In genomic region chr1:19197849-19198248, GRCh38 we compare ENCODE assay signal across 18 cellular contexts. TPM values are rescaled to one million over a fixed set of nuclear protein-coding genes. Genes with fewer than 3 reads are reported as not detected.
DNase-seq lines count a peak whose midpoint lies in the region; ATAC-seq and TF ChIP-seq lines count a peak whose summit lies in the region.
"Had no signal": no experiment of that assay in that cellular context is flagged by ENCODE, and none has a peak within 500 bp of the region (broad histone marks: within the 10 kb centered on the region; RNA-seq: fewer than 3 reads in every experiment).

No MANE protein-coding gene starts in this region.

- H3K4me1 ChIP-seq in SK-N-SH (ENCODE audit: control insufficient read depth in 1 of 2, insufficient read depth in 2 of 2, low read depth in 1 of 2, low read length in 1 of 2): 0 out of 4 replicates have a peak, but pooled peaks cover 0 to 3% of the 10 kb centered on the region in 2 experiments
- H3K4me1 ChIP-seq: BLaER1 had no signal

- no peak overlapping the region for H3K4me3 ChIP-seq in SK-N-SH (ENCODE audit: low read depth in 2 of 2, low read length in 1 of 2)
- H3K4me3 ChIP-seq: BLaER1, GM23338 had no signal

- no peak for TF ChIP-seq RAD21 in SK-N-SH (IDR thresholded peaks at IDR 0.05; ENCODE audit: low read length)

- H3K9ac ChIP-seq in SK-N-SH: no peak overlapping the region
- H3K9ac ChIP-seq: BLaER1 had no signal

- H3K79me2 ChIP-seq in SK-N-SH (ENCODE audit: insufficient read depth): peaks cover 76% of the 10 kb centered on the region

- intact Hi-C loops in left ventricle myocardium superior (cut with micrococcal nuclease) (no loop called here), cardiac septum (cut with DNase I) (no loop called here)

- H3K9me3 ChIP-seq in SK-N-SH: no peaks in the 10 kb centered on the region
- H3K9me3 ChIP-seq: BLaER1, Caco-2 had no signal

- H3K36me3 ChIP-seq in SK-N-SH (replicated peaks in 1 of 2; ENCODE audit: control insufficient read depth in 1 of 2, insufficient read depth in 2 of 2, low read length in 1 of 2): peaks cover 56 to 62% of the 10 kb centered on the region in 2 experiments

- no peak for DNase-seq in SK-N-SH
- no peak for DNase-seq in left ventricle myocardium superior
- no peak for DNase-seq in cardiac septum (ENCODE audit: low spot score)
- peak; percentile 42 to 80 for DNase-seq in erythroblast (lab: John Stamatoyannopoulos, UW)
- DNase-seq in Kasumi-1 (lab: John Stamatoyannopoulos, UW): no peak
- DNase-seq: Caco-2; CD4-positive, CD25-positive, alpha-beta regulatory T cell; CD8-positive, alpha-beta T cell; DMS153; DND-41; H9 had no signal

- CTCF ChIA-PET in SK-N-SH (lab: Yijun Ruan, JAX): interaction anchor here (0.9 to 1.4 kb wide), 3 partner anchors 9 to 18 kb away, joined by 3 read pairs; no protein-coding TSS in a partner anchor

- no peak overlapping the region for H2AFZ ChIP-seq in SK-N-SH (ENCODE audit: low read depth)
- H2AFZ ChIP-seq: GM23338 had no signal

- no peaks in the 10 kb centered on the region for H3K9me2 ChIP-seq in SK-N-SH

- TF ChIP-seq CTCF in SK-N-SH (IDR thresholded peaks at IDR 0.05): no peak

- H3F3A ChIP-seq in SK-N-SH (replicated peaks; ENCODE audit: insufficient read depth): peaks cover 7% of the 10 kb centered on the region

- TF ChIP-seq POLR2A in erythroblast (IDR thresholded peaks at IDR 0.05; ENCODE audit: low read length): no peak

- H4K20me1 ChIP-seq in SK-N-SH (ENCODE audit: insufficient read depth): peaks cover 51% of the 10 kb centered on the region

- ATAC-seq in SK-N-SH treated with all-trans-retinoic acid at 6 μM for 48 hours (no peak), left ventricle myocardium superior (peak; percentile 39), GM19463 (IDR thresholded peaks at IDR 0.05; ENCODE audit: unreplicated experiment) (no peak)
- ATAC-seq: CD8-positive, alpha-beta T cell; GM23338; HCT116 had no signal

- POLR2A ChIA-PET in SK-N-SH (lab: Yijun Ruan, JAX): no interaction called here

- TF ChIP-seq EP300 in SK-N-SH (IDR thresholded peaks at IDR 0.05; ENCODE audit: borderline replicate concordance in 1 of 2, low read depth in 1 of 2, low read length in 1 of 2): no peak

- no peaks in the 10 kb centered on the region for H3K27me3 ChIP-seq in SK-N-SH (ENCODE audit: insufficient read depth)
- H3K27me3 ChIP-seq: BLaER1 had no signal

- 75% methylated on average over 2 of the region's 2 CpGs for WGBS in SK-N-SH (ENCODE audit: low lambda C conversion rate)

- H3K4me2 ChIP-seq in SK-N-SH: no peak overlapping the region
- H3K4me2 ChIP-seq: BLaER1, GM23338 had no signal

- no peak overlapping the region for H3K27ac ChIP-seq in SK-N-SH (ENCODE audit: low read depth in 2 of 2, low read length in 1 of 2)
- H3K27ac ChIP-seq: 22Rv1, BLaER1, C4-2B had no signal

TF ChIP-seq in SK-N-SH treated with all-trans-retinoic acid at 6 μM for 48 hours, 23 proteins besides CTCF, POLR2A, EP300 and RAD21:
- peak; percentile 66; the same call in 1 of the 2 replicates for TF ChIP-seq ISL1 (CRISPR knock-in tag; IDR thresholded peaks at IDR 0.05)
- no peak for TF ChIP-seq ZFP3 (CRISPR knock-in tag; IDR thresholded peaks at IDR 0.05)
- TF ChIP-seq, protein P1, sequence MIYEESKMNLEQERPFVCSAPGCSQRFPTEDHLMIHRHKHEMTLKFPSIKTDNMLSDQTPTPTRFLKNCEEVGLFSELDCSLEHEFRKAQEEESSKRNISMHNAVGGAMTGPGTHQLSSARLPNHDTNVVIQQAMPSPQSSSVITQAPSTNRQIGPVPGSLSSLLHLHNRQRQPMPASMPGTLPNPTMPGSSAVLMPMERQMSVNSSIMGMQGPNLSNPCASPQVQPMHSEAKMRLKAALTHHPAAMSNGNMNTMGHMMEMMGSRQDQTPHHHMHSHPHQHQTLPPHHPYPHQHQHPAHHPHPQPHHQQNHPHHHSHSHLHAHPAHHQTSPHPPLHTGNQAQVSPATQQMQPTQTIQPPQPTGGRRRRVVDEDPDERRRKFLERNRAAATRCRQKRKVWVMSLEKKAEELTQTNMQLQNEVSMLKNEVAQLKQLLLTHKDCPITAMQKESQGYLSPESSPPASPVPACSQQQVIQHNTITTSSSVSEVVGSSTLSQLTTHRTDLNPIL (CRISPR knock-in tag; IDR thresholded peaks at IDR 0.05; ENCODE audit: low read depth): no peak
- TF ChIP-seq ESRRG (CRISPR knock-in tag; IDR thresholded peaks at IDR 0.05): no peak

TF ChIP-seq in SK-N-SH, 30 proteins besides CTCF, POLR2A, EP300 and RAD21:
- TF ChIP-seq, protein P2, sequence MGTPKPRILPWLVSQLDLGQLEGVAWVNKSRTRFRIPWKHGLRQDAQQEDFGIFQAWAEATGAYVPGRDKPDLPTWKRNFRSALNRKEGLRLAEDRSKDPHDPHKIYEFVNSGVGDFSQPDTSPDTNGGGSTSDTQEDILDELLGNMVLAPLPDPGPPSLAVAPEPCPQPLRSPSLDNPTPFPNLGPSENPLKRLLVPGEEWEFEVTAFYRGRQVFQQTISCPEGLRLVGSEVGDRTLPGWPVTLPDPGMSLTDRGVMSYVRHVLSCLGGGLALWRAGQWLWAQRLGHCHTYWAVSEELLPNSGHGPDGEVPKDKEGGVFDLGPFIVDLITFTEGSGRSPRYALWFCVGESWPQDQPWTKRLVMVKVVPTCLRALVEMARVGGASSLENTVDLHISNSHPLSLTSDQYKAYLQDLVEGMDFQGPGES (IDR thresholded peaks at IDR 0.05; ENCODE audit: low read depth, low read length): no peak
- TF ChIP-seq FOXJ3 (CRISPR knock-in tag; IDR thresholded peaks at IDR 0.05): no peak
- TF ChIP-seq GATA2 (CRISPR knock-in tag; IDR thresholded peaks at IDR 0.05): no peak
- no peak for TF ChIP-seq YY1 (IDR thresholded peaks at IDR 0.05; ENCODE audit: low read depth)
- no peak for TF ChIP-seq GABPA (IDR thresholded peaks at IDR 0.05; ENCODE audit: low read depth)
- TF ChIP-seq USF2 (IDR thresholded peaks at IDR 0.05; ENCODE audit: borderline replicate concordance, low read depth, low read length): no peak
- no peak for TF ChIP-seq SIN3A (IDR thresholded peaks at IDR 0.05; ENCODE audit: borderline replicate concordance, low read depth, low read length)
- TF ChIP-seq USF1 (IDR thresholded peaks at IDR 0.05; ENCODE audit: borderline replicate concordance, low read depth): no peak
- TF ChIP-seq TAF1 (IDR thresholded peaks at IDR 0.05; ENCODE audit: borderline replicate concordance, low read depth, low read length): no peak
- TF ChIP-seq TCF12 (IDR thresholded peaks at IDR 0.05): no peak
- TF ChIP-seq PBX3 (IDR thresholded peaks at IDR 0.05): no peak
- no peak for TF ChIP-seq RFX5 (IDR thresholded peaks at IDR 0.05; ENCODE audit: low read length)
- TF ChIP-seq EZH2phosphoT487 (IDR thresholded peaks at IDR 0.05; ENCODE audit: borderline replicate concordance, low read depth): no peak
- no peak for TF ChIP-seq JUND (IDR thresholded peaks at IDR 0.05)
- TF ChIP-seq CHD2 (IDR thresholded peaks at IDR 0.05; ENCODE audit: low read length, partially characterized antibody): no peak
- no peak for TF ChIP-seq RXRA (IDR thresholded peaks at IDR 0.05; ENCODE audit: borderline replicate concordance, low read depth)
- no peak for TF ChIP-seq NRF1 (IDR thresholded peaks at IDR 0.05; ENCODE audit: low read depth, low read length)
- no peak for TF ChIP-seq MEF2A (IDR thresholded peaks at IDR 0.05; ENCODE audit: borderline replicate concordance, low read depth)

RNA-seq across cellular contexts. Expression of gene UBR4, which starts 12.2 kb away (rescaled TPM):
- polyA plus RNA-seq in SK-N-SH (2012; rRNA removed): 51.3 and 68.7 TPM in 2 replicates
- 25.1 and 30.9 TPM in 2 replicates for polyA plus RNA-seq in SK-N-SH (2012; cell fraction: cytosol; rRNA removed)
- 403 and 672 TPM in 2 replicates for polyA plus RNA-seq in SK-N-SH (2012; cell fraction: nucleus; rRNA removed)
- total RNA-seq in left ventricle myocardium superior: 56.3 TPM
- 95.7 TPM for total RNA-seq in cardiac septum

RNA-seq across cellular contexts. Expression of gene EMC1, which starts 53.5 kb away (rescaled TPM):
- 55.9 and 87.6 TPM in 2 replicates for polyA plus RNA-seq in SK-N-SH (2012; rRNA removed)
- polyA plus RNA-seq in SK-N-SH (2012; cell fraction: cytosol; rRNA removed): 33.2 and 46.1 TPM in 2 replicates
- polyA plus RNA-seq in SK-N-SH (2012; cell fraction: nucleus; rRNA removed): 103 and 125 TPM in 2 replicates
- total RNA-seq in left ventricle myocardium superior (29.3 TPM), cardiac septum (28.6 TPM)

RNA-seq across cellular contexts. Expression of gene MRTO4, which starts 53.8 kb away (rescaled TPM):
- 48.4 and 55.2 TPM in 2 replicates for polyA plus RNA-seq in SK-N-SH (2012; rRNA removed)
- 46.5 and 53.8 TPM in 2 replicates for polyA plus RNA-seq in SK-N-SH (2012; cell fraction: cytosol; rRNA removed)
- 44.5 and 50.9 TPM in 2 replicates for polyA plus RNA-seq in SK-N-SH (2012; cell fraction: nucleus; rRNA removed)
- total RNA-seq in left ventricle myocardium superior (10.2 TPM), cardiac septum (14.8 TPM)

Comparison
In these comparisons a context has a peak if more than half of its experiments do, and no peak if none do; other contexts are left out.
1. DNase-seq: peak in erythroblast (2 of 2); none in SK-N-SH (single experiment), left ventricle myocardium superior (single experiment), cardiac septum (single experiment) and Kasumi-1 (0 of 2).